ENCODE assay signal across 29 cellular contexts in the genomic region with DNA sequence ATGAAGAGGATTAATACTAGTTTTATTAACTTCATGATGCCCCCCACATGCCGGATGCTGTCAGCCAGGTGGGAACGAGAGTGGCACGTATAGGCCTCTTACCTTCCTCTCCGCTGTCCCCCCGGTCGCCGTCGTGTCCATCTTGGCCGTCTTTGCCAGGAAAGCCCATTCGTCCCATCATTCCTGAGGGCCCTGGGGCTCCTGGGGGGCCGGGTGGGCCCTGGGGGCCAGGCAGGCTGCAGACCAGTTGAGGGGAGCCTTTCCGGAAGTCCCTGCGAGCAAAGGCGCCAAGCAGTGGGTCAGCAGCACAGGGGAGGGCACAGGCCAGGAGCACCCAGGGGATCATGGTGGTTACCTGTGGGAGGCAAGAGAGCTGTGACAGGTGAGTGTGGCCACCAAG. TPM values are rescaled to one million over a fixed set of nuclear protein-coding genes. Genes with fewer than 3 reads are reported as not detected.
"Had no signal": no experiment of that assay in that cellular context is flagged by ENCODE, and none has a peak within 500 bp of the region (broad histone marks: within the 10 kb centered on the region; RNA-seq: fewer than 3 reads in every experiment).

No MANE protein-coding gene starts in this region.

- H3K4me1 ChIP-seq: pancreas, right lobe of liver had no signal

- H2AFZ ChIP-seq: neural progenitor cell had no signal

- H3K9me3 ChIP-seq: neutrophil, pancreas, psoas muscle, right lobe of liver, spleen, suprapubic skin, testis, tibial artery, transverse colon, upper lobe of right lung, uterus had no signal

- H3K4me2 ChIP-seq: neural progenitor cell, smooth muscle cell had no signal

- H3K4me3 ChIP-seq: neural progenitor cell, pancreas, psoas muscle, right lobe of liver, skin epidermis, smooth muscle cell, spleen, suprapubic skin, testis, tibial artery, transverse colon, upper lobe of right lung, uterus had no signal

- ATAC-seq: naive thymus-derived CD4-positive, alpha-beta T cell; natural killer cell; pancreas; psoas muscle; right cardiac atrium; stimulated activated memory B cell treated with anti-CD40 and anti-IgM and Interleukin-4, amounts not matched to agents 10 μg/mL and 1 μg/mL and 100 μg/mL, for 72 hours; stimulated activated naive CD8-positive, alpha-beta T cell treated with anti-CD3 and anti-CD28 coated beads, Interleukin-15, amount 100 ng/mL, for 72 hours; stimulated activated naive CD8-positive, alpha-beta T cell treated with anti-CD3 and anti-CD28 coated beads, Interleukin-15, Interleukin-2, amounts not matched to agents 100 U/mL and 50 U/mL, for 24 hours; upper lobe of right lung had no signal

- H3K27ac ChIP-seq: neural progenitor cell, neutrophil, pancreas, right lobe of liver, skin epidermis, spleen, suprapubic skin, transverse colon, upper lobe of right lung, uterus had no signal

- H3K27me3 ChIP-seq: neural progenitor cell, pancreas, right lobe of liver, spleen, suprapubic skin, testis, tibial artery, transverse colon, upper lobe of right lung, uterus had no signal

- H3K36me3 ChIP-seq: neural progenitor cell, neutrophil, pancreas, right lobe of liver, spleen, suprapubic skin, transverse colon, upper lobe of right lung, uterus had no signal

- H3K9ac ChIP-seq: neural progenitor cell had no signal

- DNase-seq: naive thymus-derived CD4-positive, alpha-beta T cell; natural killer cell; nucleus accumbens; pancreas; psoas muscle; right lobe of liver; spleen; stimulated activated CD4-positive, alpha-beta T cell treated with anti-CD3 and anti-CD28 coated beads, Interleukin-12 subunit alpha, Interleukin-12 subunit beta, amount 100 ng/mL, for 4 hours; stimulated activated CD4-positive, alpha-beta T cell treated with anti-CD3 and anti-CD28 coated beads, Interleukin-1b, Interleukin-23, amount 100 ng/mL, for 48 hours; stimulated activated CD4-positive, alpha-beta T cell treated with anti-CD3 and anti-CD28 coated beads, Interleukin-4, amount 100 ng/mL, for 1 hour; stimulated activated CD4-positive, alpha-beta T cell treated with anti-CD3 and anti-CD28 coated beads, Interleukin-4, amount 100 ng/mL, for 4 hours; stimulated activated CD8-positive, alpha-beta memory T cell treated with anti-CD3 and anti-CD28 coated beads, Interleukin-4, amount 100 ng/mL, for 48 hours; stimulated activated naive CD4-positive, alpha-beta T cell; stimulated activated naive CD8-positive, alpha-beta T cell treated with anti-CD3 and anti-CD28 coated beads, Interleukin-15, amount 100 ng/mL, for 72 hours; stimulated activated naive CD8-positive, alpha-beta T cell treated with anti-CD3 and anti-CD28 coated beads, Interleukin-15, Interleukin-2, amounts not matched to agents 100 U/mL and 50 U/mL, for 24 hours; substantia nigra; testis; transverse colon; upper lobe of right lung; uterus had no signal

RNA-seq across cellular contexts. Expression of a gene that starts 15.8 kb away (rescaled TPM):
- total RNA-seq: naive thymus-derived CD4-positive, alpha-beta T cell; natural killer cell; renal cortical epithelial cell had no signal
- polyA plus RNA-seq: naive thymus-derived CD4-positive, alpha-beta T cell had no signal

RNA-seq across cellular contexts. Expression of a gene that starts 42.3 kb away (rescaled TPM):
- polyA plus RNA-seq: naive thymus-derived CD4-positive, alpha-beta T cell had no signal
